Comparison of ENCODE assay signal across 21 cellular contexts in genomic region chr1:183968386-183968785, GRCh38.
DNase-seq lines count a peak whose midpoint lies in the region; ATAC-seq and TF ChIP-seq lines count a peak whose summit lies in the region.
"Had no signal": no experiment of that assay in that cellular context is flagged by ENCODE, and none has a peak within 500 bp of the region (broad histone marks: within the 10 kb centered on the region; RNA-seq: fewer than 3 reads in every experiment).

No MANE protein-coding gene starts in this region.

- intact Hi-C loops in Right ventricle myocardium inferior (cut with DNase I), result no loop called here

- ATAC-seq in Right ventricle myocardium inferior, result no peak
- ATAC-seq in GM19351 (IDR thresholded peaks at IDR 0.05; ENCODE audit: unreplicated experiment), result no peak
- ATAC-seq: lower lobe of right lung had no signal

- H3K27ac ChIP-seq in cardiac muscle cell, result peak overlapping the region; percentile 35
- peak overlapping the region; percentile 85 for H3K27ac ChIP-seq in caudate nucleus (ENCODE audit: low read depth, low read length)
- peak overlapping the region; percentile 87 for H3K27ac ChIP-seq in temporal lobe (ENCODE audit: low read depth, low read length)
- H3K27ac ChIP-seq: BLaER1, lower lobe of right lung, prostate gland, uterus had no signal

- DNase-seq in cardiac muscle cell (ENCODE audit: low read depth in 1 of 2, low spot score in 1 of 2), result no peak
- DNase-seq in Right ventricle myocardium inferior (ENCODE audit: missing footprints), result no peak
- DNase-seq in caudate nucleus (lab: John Stamatoyannopoulos, UW), result peak in 2 of 61 donors; percentile 13 to 31
- DNase-seq in medulla oblongata (ENCODE audit: extremely low spot score), result peak; percentile 72
- DNase-seq in islet precursor cell, result no peak
- DNase-seq in activated CD4-positive, CD25-positive, alpha-beta regulatory T cell treated with anti-CD3 and anti-CD28 coated beads, Interleukin-2, amount 50 U/mL, for 72 hours, result no peak
- DNase-seq: ACHN; activated CD4-positive, alpha-beta T cell treated with anti-CD3 and anti-CD28 coated beads, Interleukin-2, amount 10 ng/mL, durations not matched to agents 24 days and 14 days; activated CD8-positive, alpha-beta memory T cell treated with anti-CD3 and anti-CD28 coated beads, Interleukin-2, amount 50 U/mL, for 4 hours; Calu3; H9; KBM-7; lower lobe of right lung; MM.1S; NCI-H510A treated with DMSO at 0.1 percent for 48 hours; stimulated activated CD8-positive, alpha-beta memory T cell treated with anti-CD3 and anti-CD28 coated beads, Interleukin-4, amount 100 ng/mL, for 48 hours; uterus had no signal

- H3K4me1 ChIP-seq in cardiac muscle cell (ENCODE audit: low read depth), result peaks cover 5% of the 10 kb centered on the region
- H3K4me1 ChIP-seq: BLaER1, lower lobe of right lung, prostate gland, uterus had no signal

- no peak overlapping the region for H3K4me3 ChIP-seq in cardiac muscle cell
- H3K4me3 ChIP-seq: BLaER1, lower lobe of right lung, prostate gland, uterus had no signal

- peaks cover 3% of the 10 kb centered on the region for H3K36me3 ChIP-seq in cardiac muscle cell
- H3K36me3 ChIP-seq: BLaER1, lower lobe of right lung, prostate gland, uterus had no signal

- no peak for TF ChIP-seq CTCF in cardiac muscle cell (IDR thresholded peaks at IDR 0.05; ENCODE audit: low read depth, low read length)

- no peaks in the 10 kb centered on the region for H3K9me3 ChIP-seq in cardiac muscle cell (ENCODE audit: low read depth)
- H3K9me3 ChIP-seq: BLaER1, lower lobe of right lung, prostate gland, uterus had no signal

- no peaks in the 10 kb centered on the region for H3K27me3 ChIP-seq in cardiac muscle cell
- H3K27me3 ChIP-seq: BLaER1, uterus had no signal

Comparison
In these comparisons a context has a peak if more than half of its experiments do, and no peak if none do; other contexts are left out.
1. H3K27ac ChIP-seq: peak in every context shown above with its lines; median percentile 87 in temporal lobe; 85 in caudate nucleus; 35 in cardiac muscle cell.